ENCODE assay signal across 10 cellular contexts in the genomic region with DNA sequence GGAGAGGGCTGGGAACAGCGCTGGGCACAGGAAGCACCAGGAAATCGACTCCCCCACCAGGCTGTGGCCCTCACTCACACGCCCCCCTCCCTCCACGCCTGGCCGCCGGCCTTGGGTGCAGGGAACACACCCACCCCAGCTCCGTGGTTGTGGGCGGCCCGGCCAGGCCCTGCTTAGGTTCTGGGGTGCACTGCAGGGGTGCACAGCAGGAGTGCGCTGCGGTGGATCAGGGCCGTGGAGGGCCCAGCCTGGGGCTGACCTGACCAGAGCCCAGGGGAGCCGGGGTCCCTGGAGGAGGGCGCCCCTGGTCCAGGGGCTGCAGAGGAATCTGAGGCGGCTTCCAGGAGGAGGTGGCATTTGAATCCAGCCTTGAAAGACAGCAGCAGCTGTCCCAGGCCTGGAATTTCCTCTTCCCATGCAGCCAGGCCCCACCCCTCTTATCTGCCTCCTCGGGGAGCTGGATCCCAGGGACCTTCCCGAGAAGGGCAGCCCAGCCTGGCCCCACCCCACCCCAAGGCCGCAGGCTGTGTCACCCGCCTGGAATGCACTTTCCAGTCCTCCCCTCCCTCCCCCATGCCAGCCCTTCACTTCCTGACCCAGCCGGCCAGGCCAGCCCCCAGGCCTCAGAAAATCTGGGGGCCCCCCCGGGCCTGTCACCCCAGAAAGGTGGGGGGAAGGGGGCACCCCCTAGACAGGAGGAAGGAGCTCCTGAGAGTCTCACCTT. TPM values are rescaled to one million over a fixed set of nuclear protein-coding genes. Genes with fewer than 3 reads are reported as not detected.
DNase-seq lines count a peak whose midpoint lies in the region; ATAC-seq and TF ChIP-seq lines count a peak whose summit lies in the region.
"Had no signal": no experiment of that assay in that cellular context is flagged by ENCODE, and none has a peak within 500 bp of the region (broad histone marks: within the 10 kb centered on the region; RNA-seq: fewer than 3 reads in every experiment).

No MANE protein-coding gene starts in this region.

- no peaks in the 10 kb centered on the region for H3K27me3 ChIP-seq in H9 (ENCODE audit: insufficient read depth, low read length)
- peaks cover 16% of the 10 kb centered on the region for H3K27me3 ChIP-seq in adipocyte (replicated peaks; ENCODE audit: control insufficient read depth, insufficient read depth, low read length)
- H3K27me3 ChIP-seq in left ventricle myocardium inferior (ENCODE audit: low read depth): no peaks in the 10 kb centered on the region
- no peaks in the 10 kb centered on the region for H3K27me3 ChIP-seq in smooth muscle cell (ENCODE audit: low read depth)
- no peaks in the 10 kb centered on the region for H3K27me3 ChIP-seq in CD8-positive, alpha-beta memory T cell (ENCODE audit: insufficient read depth, low read length, poor library complexity, severe bottlenecking)

- H3K4me1 ChIP-seq in H9 (ENCODE audit: insufficient read depth, low read length): no peaks in the 10 kb centered on the region
- H3K4me1 ChIP-seq in adipocyte (ENCODE audit: control insufficient read depth, insufficient read depth, low read length): peaks cover 24% of the 10 kb centered on the region
- peaks cover 21% of the 10 kb centered on the region for H3K4me1 ChIP-seq in left ventricle myocardium inferior
- H3K4me1 ChIP-seq in smooth muscle cell (ENCODE audit: low read depth): peaks cover 24% of the 10 kb centered on the region
- no peaks in the 10 kb centered on the region for H3K4me1 ChIP-seq in CD8-positive, alpha-beta memory T cell (ENCODE audit: insufficient read depth, low read length)

- WGBS in H9 (ENCODE audit: extremely low coverage, insufficient read length, low lambda C conversion rate): no CpG with 5 or more reads among the region's 21 CpGs
- 24% methylated on average over 20 of the region's 21 CpGs for WGBS in smooth muscle cell (ENCODE audit: low lambda C conversion rate)

- CTCF ChIA-PET in CD8-positive, alpha-beta memory T cell (lab: Charles Lee): no interaction called here

- H3K23ac ChIP-seq in H9 (ENCODE audit: insufficient read length, low read depth, low read length): no peak overlapping the region

- no peak for TF ChIP-seq CTCF in H9 (conservative IDR thresholded peaks at IDR 0.05)
- no peak for TF ChIP-seq CTCF in left ventricle myocardium inferior (IDR thresholded peaks at IDR 0.05; ENCODE audit: borderline replicate concordance)
- TF ChIP-seq CTCF in smooth muscle cell (IDR thresholded peaks at IDR 0.05; ENCODE audit: borderline replicate concordance, insufficient read depth, poor library complexity, severe bottlenecking): no peak

- H3K79me2 ChIP-seq in H9 (ENCODE audit: insufficient read depth, low read length) (no peaks in the 10 kb centered on the region), smooth muscle cell (ENCODE audit: low read depth) (no peaks in the 10 kb centered on the region)

- H3K4ac ChIP-seq in H9 (ENCODE audit: low read depth, low read length): no peak overlapping the region

- H3K14ac ChIP-seq in H9 (ENCODE audit: insufficient read depth, low read length): no peak overlapping the region

- POLR2A ChIA-PET in CD8-positive, alpha-beta memory T cell (lab: Charles Lee): no interaction called here

- H3K79me1 ChIP-seq in H9 (ENCODE audit: insufficient read depth, low read depth, low read length, poor library complexity, severe bottlenecking): no peaks in the 10 kb centered on the region

- ATAC-seq in HG03196 (IDR thresholded peaks at IDR 0.05; ENCODE audit: unreplicated experiment): no peak
- ATAC-seq: GM12878 had no signal

- no peak overlapping the region for H3K56ac ChIP-seq in H9 (ENCODE audit: insufficient read length, low read depth, low read length)

- H3K9ac ChIP-seq in H9 (ENCODE audit: extremely low read depth, insufficient read length, low read length) (no peak overlapping the region), adipocyte (ENCODE audit: low read length) (peak overlapping the region; percentile 54), smooth muscle cell (ENCODE audit: low read depth) (peak overlapping the region; percentile 92)

- H3K27me3 Mint-ChIP-seq in H9 (ENCODE audit: low read depth): peaks cover 19% of the 10 kb centered on the region
- peaks cover 4% of the 10 kb centered on the region in 2 donors for H3K27me3 Mint-ChIP-seq in CD8-positive, alpha-beta memory T cell

- peak; percentile 74 for DNase-seq in H9
- DNase-seq in adipocyte (ENCODE audit: low read depth): peak; percentile 80
- peak; percentile 56 for DNase-seq in left ventricle myocardium inferior
- peak; percentile 56 for DNase-seq in smooth muscle cell (lab: John Stamatoyannopoulos, UW; ENCODE audit: unreplicated experiment)
- DNase-seq in NCI-H446 (lab: John Stamatoyannopoulos, UW): no peak
- DNase-seq in SHP77 (lab: John Stamatoyannopoulos, UW): no peak
- DNase-seq in CD8-positive, alpha-beta memory T cell: no peak
- DNase-seq: immature natural killer cell had no signal

- no peak overlapping the region for H4K8ac ChIP-seq in H9 (replicated peaks; ENCODE audit: insufficient read length, low read depth, low read length)

- H2BK15ac ChIP-seq in H9 (ENCODE audit: low read depth, low read length): no peak overlapping the region

- H2BK12ac ChIP-seq in H9 (ENCODE audit: insufficient read length, low read depth, low read length): no peak overlapping the region

- H3F3A ChIP-seq in smooth muscle cell (ENCODE audit: low read depth): peaks cover 8% of the 10 kb centered on the region

- H2BK20ac ChIP-seq in H9 (ENCODE audit: low read depth, low read length, poor library complexity, severe bottlenecking): no peak overlapping the region

- no peak overlapping the region for H3K18ac ChIP-seq in H9 (ENCODE audit: insufficient read length, low read depth, low read length)

- no peak overlapping the region for H2AK5ac ChIP-seq in H9 (ENCODE audit: insufficient read length, low read length)

- no peak overlapping the region for H4K5ac ChIP-seq in H9 (ENCODE audit: insufficient read length, low read depth, low read length)

- H3K9me3 Mint-ChIP-seq in H9: no peaks in the 10 kb centered on the region; a peak in 1 of 5 replicates
- no peaks in the 10 kb centered on the region for H3K9me3 Mint-ChIP-seq in CD8-positive, alpha-beta memory T cell

- no peak overlapping the region for H4K91ac ChIP-seq in H9 (ENCODE audit: insufficient read length, low read depth, low read length)

- no peaks in the 10 kb centered on the region; a peak in 1 of 7 replicates for H3K36me3 Mint-ChIP-seq in H9 (ENCODE audit: insufficient read depth in 1 of 3, low read depth in 3 of 3)
- no peaks in the 10 kb centered on the region for H3K36me3 Mint-ChIP-seq in CD8-positive, alpha-beta memory T cell
- H3K36me3 Mint-ChIP-seq: immature natural killer cell had no signal

- H2BK120ac ChIP-seq in H9 (ENCODE audit: low read depth, low read length, poor library complexity, severe bottlenecking): no peak overlapping the region

- no peak overlapping the region for H3T11ph ChIP-seq in H9 (ENCODE audit: low read length)

- no peaks in the 10 kb centered on the region for H3K9me3 ChIP-seq in H9 (ENCODE audit: control insufficient read depth, low read depth, low read length)
- no peaks in the 10 kb centered on the region for H3K9me3 ChIP-seq in adipocyte (ENCODE audit: control insufficient read depth, low read length)
- peaks cover 5% of the 10 kb centered on the region for H3K9me3 ChIP-seq in left ventricle myocardium inferior (replicated peaks)
- H3K9me3 ChIP-seq in smooth muscle cell (replicated peaks; ENCODE audit: low read depth): no peaks in the 10 kb centered on the region
- no peaks in the 10 kb centered on the region for H3K9me3 ChIP-seq in CD8-positive, alpha-beta memory T cell (ENCODE audit: low read length)

- H3K4me3 ChIP-seq in adipocyte (ENCODE audit: low read length): no peak overlapping the region
- H3K4me3 ChIP-seq in left ventricle myocardium inferior: no peak overlapping the region
- no peak overlapping the region for H3K4me3 ChIP-seq in smooth muscle cell
- H3K4me3 ChIP-seq in CD8-positive, alpha-beta memory T cell (ENCODE audit: low read length): no peak overlapping the region
- H3K4me3 ChIP-seq: GM12878 had no signal

- H3K23me2 ChIP-seq in H9 (ENCODE audit: insufficient read length, low read depth, low read length, poor library complexity, severe bottlenecking): no peaks in the 10 kb centered on the region

- no peak overlapping the region for H2BK5ac ChIP-seq in H9 (ENCODE audit: insufficient read length, low read length)

- H2AFZ ChIP-seq in H9 (ENCODE audit: low read length) (no peak overlapping the region), smooth muscle cell (ENCODE audit: low read depth) (no peak overlapping the region)

- peaks cover 10 to 16% of the 10 kb centered on the region in 2 experiments for H3K4me1 Mint-ChIP-seq in H9
- H3K4me1 Mint-ChIP-seq in CD8-positive, alpha-beta memory T cell: no peaks in the 10 kb centered on the region

- H3K36me3 ChIP-seq in adipocyte (ENCODE audit: control insufficient read depth, insufficient read depth, low read length, severe bottlenecking) (no peaks in the 10 kb centered on the region), left ventricle myocardium inferior (no peaks in the 10 kb centered on the region), smooth muscle cell (ENCODE audit: low read depth) (no peaks in the 10 kb centered on the region)
- H3K36me3 ChIP-seq in CD8-positive, alpha-beta memory T cell (ENCODE audit: insufficient read depth, low read length): no peaks in the 10 kb centered on the region

- intact Hi-C loops in left ventricle myocardium inferior (cut with micrococcal nuclease): no loop called here

- H3K27ac ChIP-seq in H9 (ENCODE audit: insufficient read length, low read depth, low read length) (no peak overlapping the region), left ventricle myocardium inferior (replicated peaks) (no peak overlapping the region), smooth muscle cell (ENCODE audit: low read depth) (peak overlapping the region; percentile 98)
- H3K27ac ChIP-seq in CD8-positive, alpha-beta memory T cell (ENCODE audit: low read depth, low read length): no peak overlapping the region

- H3K4me2 ChIP-seq in H9 (ENCODE audit: insufficient read depth, insufficient read length, low read length) (no peak overlapping the region), smooth muscle cell (peak overlapping the region; percentile 74)

- H3K27ac Mint-ChIP-seq in H9: no peak overlapping the region
- no peak overlapping the region for H3K27ac Mint-ChIP-seq in CD8-positive, alpha-beta memory T cell
- H3K27ac Mint-ChIP-seq: immature natural killer cell had no signal

- no peak overlapping the region for H3K4me3 Mint-ChIP-seq in H9
- H3K4me3 Mint-ChIP-seq in CD8-positive, alpha-beta memory T cell: no peak overlapping the region
- H3K4me3 Mint-ChIP-seq: immature natural killer cell had no signal

- H4K20me1 ChIP-seq in H9 (ENCODE audit: control insufficient read depth, insufficient read depth, insufficient read length) (no peaks in the 10 kb centered on the region), smooth muscle cell (ENCODE audit: low read depth) (no peaks in the 10 kb centered on the region)

RNA-seq across cellular contexts. Expression of gene PDGFA, which starts 18.4 kb away (rescaled TPM):
- 34.3 and 35.8 TPM in 2 replicates for total RNA-seq in H9 (2021)
- 26.0 TPM for total RNA-seq in left ventricle myocardium inferior
- 68.1 and 97.2 TPM in 2 replicates for total RNA-seq in smooth muscle cell
- polyA plus RNA-seq in smooth muscle cell: 32.0 and 33.7 TPM in 2 replicates
- 10 to 100 TPM; 11.6 to 11.9 TPM for total RNA-seq in CD8-positive, alpha-beta memory T cell
- 0.68 TPM for polyA plus RNA-seq in CD8-positive, alpha-beta memory T cell

Comparison
In these comparisons a context has a peak if more than half of its experiments do, and no peak if none do; other contexts are left out.
1. DNase-seq: peak in H9 (single experiment), adipocyte (single experiment), left ventricle myocardium inferior (single experiment) and smooth muscle cell (single experiment); none in NCI-H446 (0 of 2), SHP77 (0 of 2) and CD8-positive, alpha-beta memory T cell (0 of 5).